In the genomic region with DNA sequence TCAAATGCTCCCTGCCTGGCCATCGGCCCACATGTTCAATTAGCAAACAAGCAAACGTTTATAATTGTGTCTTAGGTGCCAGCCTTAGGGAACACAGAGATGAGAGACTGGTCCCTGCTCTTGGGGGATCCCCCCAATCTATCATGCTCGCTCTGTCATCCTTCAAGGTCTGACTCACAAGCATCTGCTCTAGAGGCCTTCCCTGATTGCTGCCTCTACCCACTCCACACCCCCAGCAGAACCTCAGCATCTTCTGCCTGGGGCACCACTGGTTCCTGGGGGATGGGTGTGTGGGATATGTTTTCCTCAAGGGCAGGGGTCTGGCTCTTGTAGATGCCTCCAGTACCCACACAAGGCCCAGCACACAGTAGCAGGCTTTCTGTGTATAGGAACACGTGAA, we compare ENCODE assay signal across 13 cellular contexts. TPM values are rescaled to one million over a fixed set of nuclear protein-coding genes. Genes with fewer than 3 reads are reported as not detected.
A peak's percentile ranks its signal among the peaks of the same experiment; 100 is the strongest.
DNase-seq lines count a peak whose midpoint lies in the region; ATAC-seq lines count a peak whose summit lies in the region.
"Had no signal": no experiment of that assay in that cellular context is flagged by ENCODE, and none has a peak within 500 bp of the region (broad histone marks: within the 10 kb centered on the region; RNA-seq: fewer than 3 reads in every experiment).

No MANE protein-coding gene starts in this region.

- H3K4me3 Mint-ChIP-seq in activated CD4-positive, alpha-beta T cell treated with anti-CD3 and anti-CD28 coated beads for 36 hours: no peak overlapping the region
- H3K4me3 Mint-ChIP-seq in activated naive CD4-positive, alpha-beta T cell treated with anti-CD3 and anti-CD28 coated beads, Interleukin-2, amount 50 U/mL, for 24 hours: peak overlapping the region; percentile 23

- CTCF ChIA-PET in activated CD4-positive, alpha-beta T cell treated with anti-CD3 and anti-CD28 coated beads for 36 hours (lab: Charles Lee): no interaction called here

- peaks cover 43% of the 10 kb centered on the region for H3K4me1 Mint-ChIP-seq in activated CD4-positive, alpha-beta T cell treated with anti-CD3 and anti-CD28 coated beads for 36 hours
- H3K4me1 Mint-ChIP-seq in activated naive CD4-positive, alpha-beta T cell treated with anti-CD3 and anti-CD28 coated beads, Interleukin-2, amount 50 U/mL, for 24 hours: peaks cover 49% of the 10 kb centered on the region

- peak; percentile 87 for ATAC-seq in activated CD4-positive, alpha-beta T cell treated with anti-CD3 and anti-CD28 coated beads for 36 hours
- ATAC-seq in HG02610 (IDR thresholded peaks at IDR 0.05; ENCODE audit: unreplicated experiment): peak; percentile 37

- DNase-seq in activated CD4-positive, alpha-beta T cell treated with anti-CD3 and anti-CD28 coated beads for 36 hours: peak; percentile 78
- no peak for DNase-seq in activated CD4-positive, alpha-beta T cell treated with anti-CD3 and anti-CD28 coated beads for 1 hour
- DNase-seq in stimulated activated CD4-positive, alpha-beta T cell treated with anti-CD3 and anti-CD28 coated beads, Interleukin-4, amount 100 ng/mL, for 1 hour: peak; percentile 43
- DNase-seq in NCI-H345 (lab: John Stamatoyannopoulos, UW): no peak
- DNase-seq in AML-193 (lab: John Stamatoyannopoulos, UW): no peak
- no peak for DNase-seq in DMS53 treated with DMSO at 0.1 percent for 48 hours (lab: John Stamatoyannopoulos, UW; ENCODE audit: unreplicated experiment)
- DNase-seq: anterior cingulate cortex, NCI-H526 treated with DMSO at 0.1 percent for 48 hours, SW 1271 had no signal

- peak overlapping the region; percentile 92 for H3K27ac Mint-ChIP-seq in activated CD4-positive, alpha-beta T cell treated with anti-CD3 and anti-CD28 coated beads for 36 hours
- H3K27ac Mint-ChIP-seq in activated naive CD4-positive, alpha-beta T cell treated with anti-CD3 and anti-CD28 coated beads, Interleukin-2, amount 50 U/mL, for 24 hours: peak overlapping the region; percentile 83
- H3K27ac Mint-ChIP-seq: progenitor cell of endocrine pancreas had no signal

- POLR2A ChIA-PET in activated CD4-positive, alpha-beta T cell treated with anti-CD3 and anti-CD28 coated beads for 36 hours (lab: Charles Lee): no interaction called here

- no peaks in the 10 kb centered on the region for H3K27me3 Mint-ChIP-seq in activated CD4-positive, alpha-beta T cell treated with anti-CD3 and anti-CD28 coated beads for 36 hours
- no peaks in the 10 kb centered on the region for H3K27me3 Mint-ChIP-seq in activated naive CD4-positive, alpha-beta T cell treated with anti-CD3 and anti-CD28 coated beads, Interleukin-2, amount 50 U/mL, for 24 hours

- intact Hi-C loops in activated CD4-positive, alpha-beta T cell treated with anti-CD3 and anti-CD28 coated beads for 36 hours (cut with DNase I, micrococcal nuclease): loop anchor here (1.0 to 2.0 kb wide), 3 partner anchors 22 to 26 kb away; no protein-coding TSS in a partner anchor

- H3K9me3 Mint-ChIP-seq in activated CD4-positive, alpha-beta T cell treated with anti-CD3 and anti-CD28 coated beads for 36 hours (ENCODE audit: low read depth): no peaks in the 10 kb centered on the region
- H3K9me3 Mint-ChIP-seq in activated naive CD4-positive, alpha-beta T cell treated with anti-CD3 and anti-CD28 coated beads, Interleukin-2, amount 50 U/mL, for 24 hours: no peaks in the 10 kb centered on the region

- H3K36me3 Mint-ChIP-seq in activated CD4-positive, alpha-beta T cell treated with anti-CD3 and anti-CD28 coated beads for 36 hours (ENCODE audit: low read depth): no peaks in the 10 kb centered on the region
- no peaks in the 10 kb centered on the region for H3K36me3 Mint-ChIP-seq in activated naive CD4-positive, alpha-beta T cell treated with anti-CD3 and anti-CD28 coated beads, Interleukin-2, amount 50 U/mL, for 24 hours

RNA-seq across cellular contexts. Expression of a gene that starts 2.1 kb away (rescaled TPM):
- total RNA-seq in activated CD4-positive, alpha-beta T cell treated with anti-CD3 and anti-CD28 coated beads for 36 hours: under 1 TPM in 1 of 2 experiments, not detected in 1; 0.11 TPM
- total RNA-seq: kidney epithelial cell, progenitor cell of endocrine pancreas had no signal

RNA-seq across cellular contexts. Expression of a gene that starts 33.1 kb away (rescaled TPM):
- 10 to 100 TPM; 10.3 to 12.1 TPM for total RNA-seq in activated CD4-positive, alpha-beta T cell treated with anti-CD3 and anti-CD28 coated beads for 36 hours

RNA-seq across cellular contexts. Expression of a gene that starts 34.9 kb away (rescaled TPM):
- 10 to 100 TPM; 41.8 to 62.5 TPM for total RNA-seq in activated CD4-positive, alpha-beta T cell treated with anti-CD3 and anti-CD28 coated beads for 36 hours

Comparison
In these comparisons a context has a peak if more than half of its experiments do, and no peak if none do; other contexts are left out.
1. DNase-seq: peak in activated CD4-positive, alpha-beta T cell treated with anti-CD3 and anti-CD28 coated beads for 36 hours (single experiment) and stimulated activated CD4-positive, alpha-beta T cell treated with anti-CD3 and anti-CD28 coated beads, Interleukin-4, amount 100 ng/mL, for 1 hour (single experiment); none in activated CD4-positive, alpha-beta T cell treated with anti-CD3 and anti-CD28 coated beads for 1 hour (single experiment), NCI-H345 (single experiment), AML-193 (0 of 2) and DMS53 treated with DMSO at 0.1 percent for 48 hours (single experiment).